Comparison of ENCODE assay signal across 8 cellular contexts in genomic region chr15:74540761-74541493, GRCh38. TPM values are rescaled to one million over a fixed set of nuclear protein-coding genes. Genes with fewer than 3 reads are reported as not detected.
DNase-seq lines count a peak whose midpoint lies in the region; TF ChIP-seq lines count a peak whose summit lies in the region.

ARID3B (plus strand) TSS chr15:74541220; CDS start chr15:74543937, 2,717 bp downstream.

- H3K27me3 ChIP-seq in HAP-1 (ENCODE audit: low read depth) (no peaks in the 10 kb centered on the region), MM.1S (replicated peaks; ENCODE audit: insufficient read depth, low read length) (no peaks in the 10 kb centered on the region)

- H3K4me1 Mint-ChIP-seq in nephron, result peaks cover 46% of the 10 kb centered on the region

- H3K9me3 ChIP-seq in ES-I3 (ENCODE audit: control insufficient read depth, insufficient read depth, low read length), result no peaks in the 10 kb centered on the region
- no peaks in the 10 kb centered on the region for H3K9me3 ChIP-seq in HAP-1
- no peaks in the 10 kb centered on the region for H3K9me3 ChIP-seq in MM.1S (replicated peaks; ENCODE audit: insufficient read depth, low read length)

- in situ Hi-C loops in HAP-1 (cut with MboI; ENCODE audit: low sequenced_read_pairs), result no loop called here

- H3K4me3 ChIP-seq in HAP-1 (peak within 1 kb of the TSS; percentile 98), MM.1S (ENCODE audit: low read length) (peak within 1 kb of the TSS; percentile 87), fibroblast of the aortic adventitia (ENCODE audit: low read depth, low read length) (peak within 1 kb of the TSS; percentile 82)

- H3K4me2 ChIP-seq in MM.1S (ENCODE audit: low read depth, low read length), result peak within 1 kb of the TSS; percentile 86

- DNase-seq in HAP-1 (ENCODE audit: low spot score in 2 of 2) (peak; percentile 100), MM.1S (peak; percentile 99), SHP77 (lab: John Stamatoyannopoulos, UW) (peak; percentile 94 to 96), fibroblast of the aortic adventitia (ENCODE audit: low read depth) (peak; percentile 96)
- DNase-seq in activated T-helper 9 cell treated with anti-CD3 and anti-CD28 coated beads, Interleukin-2, amount 50 U/mL, for 16 hours (ENCODE audit: low read depth), result peak; percentile 93
- peak; percentile 97 for DNase-seq in stimulated activated naive CD4-positive, alpha-beta T cell treated with Interleukin-2 at 50 U/mL for 16 hours (lab: John Stamatoyannopoulos, UW)

- peaks cover 16% of the 10 kb centered on the region for H3K27me3 Mint-ChIP-seq in nephron (ENCODE audit: low read depth)

- H3K9me3 Mint-ChIP-seq in nephron, result no peaks in the 10 kb centered on the region

- peak within 1 kb of the TSS; percentile 61 to 94 (median 91) for H3K27ac Mint-ChIP-seq in nephron

- H4K20me1 ChIP-seq in MM.1S (ENCODE audit: insufficient read depth, low read length), result no peaks in the 10 kb centered on the region

- peaks cover 66% of the 10 kb centered on the region for H3K79me2 ChIP-seq in MM.1S (ENCODE audit: low read length)

- peaks cover 54% of the 10 kb centered on the region for H3F3A ChIP-seq in MM.1S (ENCODE audit: insufficient read depth, low read length)

- TF ChIP-seq CTCF in MM.1S (IDR thresholded peaks at IDR 0.05; ENCODE audit: low read length), result no peak
- no peak for TF ChIP-seq CTCF in fibroblast of the aortic adventitia (IDR thresholded peaks at IDR 0.05; ENCODE audit: insufficient read depth, low read length)
- no peak for TF ChIP-seq CTCF in nephron (IDR thresholded peaks at IDR 0.05; ENCODE audit: unreplicated experiment in 3 of 3)

- H2AFZ ChIP-seq in MM.1S (ENCODE audit: low read length), result peak within 1 kb of the TSS; percentile 43

- H3K36me3 Mint-ChIP-seq in nephron (ENCODE audit: low read depth), result peaks cover 7% of the 10 kb centered on the region

- H3K9me2 ChIP-seq in MM.1S (replicated peaks; ENCODE audit: insufficient read depth, low read length), result no peaks in the 10 kb centered on the region

- H3K4me1 ChIP-seq in ES-I3 (ENCODE audit: insufficient read depth, low read length) (peaks cover 19% of the 10 kb centered on the region), HAP-1 (peaks cover 36% of the 10 kb centered on the region), MM.1S (ENCODE audit: low read length) (peaks cover 18% of the 10 kb centered on the region)

- peak within 1 kb of the TSS; percentile 97 for H3K9ac ChIP-seq in ES-I3 (ENCODE audit: low read depth, low read length)
- peak within 1 kb of the TSS; percentile 98 for H3K9ac ChIP-seq in MM.1S (ENCODE audit: low read length)

- peaks cover under 1% of the 10 kb centered on the region; the same call in 1 of the 2 replicates for H3K36me3 ChIP-seq in ES-I3 (ENCODE audit: insufficient read depth, low read length)
- H3K36me3 ChIP-seq in HAP-1 (replicated peaks), result peaks cover 18% of the 10 kb centered on the region
- H3K36me3 ChIP-seq in MM.1S (replicated peaks; ENCODE audit: insufficient read depth, low read length), result no peaks in the 10 kb centered on the region; the same call in 1 of the 2 replicates

- peak within 1 kb of the TSS; percentile 93 for H3K27ac ChIP-seq in MM.1S (ENCODE audit: low read length)

- H3K4me3 Mint-ChIP-seq in nephron, result peak within 1 kb of the TSS; percentile 91 to 98 (median 92)

RNA-seq across cellular contexts. Expression of gene ARID3B, which starts in this region (rescaled TPM):
- total RNA-seq in fibroblast of the aortic adventitia (ENCODE audit: low replicate concordance), result 0.33 and 2.5 TPM in 2 replicates

Comparison
In these comparisons a context has a peak if more than half of its experiments do, and no peak if none do; other contexts are left out.
1. Peak in every context shown above with its lines: DNase-seq, H3K4me3 ChIP-seq and H3K27ac ChIP-seq.